ENCODE assay signal across 18 cellular contexts in the genomic region with DNA sequence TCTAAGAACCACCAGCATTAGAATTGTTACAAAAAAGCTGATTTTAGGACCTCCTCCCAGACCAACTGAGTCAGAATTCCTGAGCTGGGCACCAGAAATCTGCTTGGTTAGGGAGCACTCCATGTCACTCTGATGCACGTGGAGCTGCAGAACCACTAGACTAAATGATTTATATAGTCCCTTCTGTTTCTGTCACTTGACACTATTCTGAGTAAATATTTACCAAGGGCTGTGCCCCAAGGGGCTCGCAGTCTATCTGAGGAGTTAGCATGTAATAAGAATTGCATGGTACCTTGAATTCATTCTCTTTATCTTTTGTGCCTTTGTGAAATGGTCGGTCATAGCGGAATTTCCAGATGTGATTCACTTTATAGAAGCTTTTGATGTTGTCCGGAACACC.
DNase-seq lines count a peak whose midpoint lies in the region.
"Had no signal": no experiment of that assay in that cellular context is flagged by ENCODE, and none has a peak within 500 bp of the region (broad histone marks: within the 10 kb centered on the region; RNA-seq: fewer than 3 reads in every experiment).

No MANE protein-coding gene starts in this region.

- DNase-seq in DMS53 (lab: John Stamatoyannopoulos, UW) (peak; percentile 67), NCI-H2029 (lab: John Stamatoyannopoulos, UW) (peak; percentile 15), NCI-H69 (lab: John Stamatoyannopoulos, UW) (peak; percentile 83), GOT3 (lab: John Stamatoyannopoulos, UW) (no peak), NCI-H2107 (lab: John Stamatoyannopoulos, UW) (no peak)
- DNase-seq in stimulated activated naive CD4-positive, alpha-beta T cell (lab: John Stamatoyannopoulos, UW) = no peak
- DNase-seq: COR-L47; DMS153; HCEC 1CT; Kasumi-1; MM.1S; NCI-H1092 treated with DMSO at 0.1 percent for 48 hours; NCI-H2081; NK-92 treated with Interleukin-12 subunit alpha and Interleukin-12 subunit beta, amount 100 ng/mL, for 24 hours; SIG-M5; T-helper 17 cell had no signal

- H3K27ac ChIP-seq in layer of hippocampus (ENCODE audit: low read depth, low read length) = peak overlapping the region; percentile 82
- H3K27ac ChIP-seq: C4-2B had no signal

- H3K27me3 ChIP-seq in layer of hippocampus (ENCODE audit: control insufficient read depth, insufficient read depth, low read length) = no peaks in the 10 kb centered on the region

Comparison
In these comparisons a context has a peak if more than half of its experiments do, and no peak if none do; other contexts are left out.
1. DNase-seq: peak in DMS53 (single experiment), NCI-H2029 (single experiment) and NCI-H69 (single experiment); none in GOT3 (single experiment), stimulated activated naive CD4-positive, alpha-beta T cell (0 of 6) and NCI-H2107 (single experiment).